In genomic region chr4:34732170-34732569, GRCh38 we compare ENCODE assay signal across 30 cellular contexts.
A peak's percentile ranks its signal among the peaks of the same experiment; 100 is the strongest.
DNase-seq lines count a peak whose midpoint lies in the region; ATAC-seq and TF ChIP-seq lines count a peak whose summit lies in the region.
"Had no signal": no experiment of that assay in that cellular context is flagged by ENCODE, and none has a peak within 500 bp of the region (broad histone marks: within the 10 kb centered on the region; RNA-seq: fewer than 3 reads in every experiment).

No MANE protein-coding gene starts in this region.

- TF ChIP-seq POLR2A in GM18505 (IDR thresholded peaks at IDR 0.05; ENCODE audit: borderline replicate concordance, extremely low read depth, insufficient read depth, insufficient read length), result no peak

- H3K4me2 ChIP-seq in OCI-LY3 (ENCODE audit: low read length), result no peak overlapping the region

- no peaks in the 10 kb centered on the region for H3K27me3 Mint-ChIP-seq in endodermal cell (ENCODE audit: insufficient read depth)
- no peaks in the 10 kb centered on the region for H3K27me3 Mint-ChIP-seq in stimulated activated naive CD8-positive, alpha-beta T cell treated with anti-CD3 and anti-CD28 coated beads, Interleukin-15, amount 100 ng/mL, for 72 hours
- H3K27me3 Mint-ChIP-seq: activated naive CD8-positive, alpha-beta T cell had no signal

- ATAC-seq in psoas muscle (no peak), GM18505 (IDR thresholded peaks at IDR 0.05; ENCODE audit: unreplicated experiment) (no peak)
- no peak for ATAC-seq in stimulated activated naive CD8-positive, alpha-beta T cell treated with anti-CD3 and anti-CD28 coated beads, Interleukin-15, amount 100 ng/mL, for 72 hours
- ATAC-seq: esophagus mucosa, left lung, Panc1, sciatic nerve had no signal

- no peaks in the 10 kb centered on the region for H3K36me3 Mint-ChIP-seq in endodermal cell (ENCODE audit: low read depth)
- H3K36me3 Mint-ChIP-seq: activated naive CD8-positive, alpha-beta T cell had no signal

- H3K4me1 Mint-ChIP-seq in endodermal cell, result peaks cover 10% of the 10 kb centered on the region
- H3K4me1 Mint-ChIP-seq in stimulated activated naive CD8-positive, alpha-beta T cell treated with anti-CD3 and anti-CD28 coated beads, Interleukin-15, amount 100 ng/mL, for 72 hours, result no peaks in the 10 kb centered on the region

- H3K79me2 ChIP-seq in OCI-LY3 (ENCODE audit: low read length), result no peaks in the 10 kb centered on the region

- no peak for DNase-seq in endodermal cell
- DNase-seq in psoas muscle, result no peak
- DNase-seq in DMS 273 (lab: John Stamatoyannopoulos, UW; ENCODE audit: unreplicated experiment), result no peak
- DNase-seq in stimulated activated naive CD8-positive, alpha-beta T cell treated with anti-CD3 and anti-CD28 coated beads, Interleukin-15, amount 100 ng/mL, for 72 hours, result no peak
- no peak for DNase-seq in A172 (ENCODE audit: low spot score)
- DNase-seq: activated CD4-positive, alpha-beta T cell treated with anti-CD3 and anti-CD28 coated beads for 48 hours; activated T-cell treated with anti-CD3 and anti-CD28 coated beads for 4 hours; DND-41; H7; islet precursor cell; KBM-7; left lung; mesendoderm; MM.1S; NCI-H1105 treated with DMSO at 0.1 percent for 48 hours; NCI-H2029 treated with DMSO at 0.1 percent for 48 hours; NCI-H69; Right ventricle myocardium superior; stimulated activated CD4-positive, alpha-beta T cell treated with anti-CD3 and anti-CD28 coated beads, Interleukin-12 subunit alpha, Interleukin-12 subunit beta, amount 100 ng/mL, for 4 hours; stimulated activated CD4-positive, alpha-beta T cell treated with anti-CD3 and anti-CD28 coated beads, Interleukin-2, amount 100 ng/mL, for 48 hours had no signal

- no peaks in the 10 kb centered on the region for H3K9me3 Mint-ChIP-seq in endodermal cell
- no peaks in the 10 kb centered on the region for H3K9me3 Mint-ChIP-seq in stimulated activated naive CD8-positive, alpha-beta T cell treated with anti-CD3 and anti-CD28 coated beads, Interleukin-15, amount 100 ng/mL, for 72 hours

- H3K4me3 ChIP-seq in OCI-LY3 (ENCODE audit: low read length), result no peak overlapping the region
- no peak overlapping the region for H3K4me3 ChIP-seq in endodermal cell (ENCODE audit: low read length)
- H3K4me3 ChIP-seq in psoas muscle, result no peak overlapping the region
- H3K4me3 ChIP-seq: left lung, tibial nerve had no signal

- H3K9me3 ChIP-seq in OCI-LY3 (ENCODE audit: insufficient read depth, low read length), result no peaks in the 10 kb centered on the region
- H3K9me3 ChIP-seq in endodermal cell (ENCODE audit: control insufficient read depth, low read length), result no peaks in the 10 kb centered on the region
- H3K9me3 ChIP-seq in psoas muscle, result no peaks in the 10 kb centered on the region
- H3K9me3 ChIP-seq: left lung, tibial nerve had no signal

- no peak overlapping the region for H3K4me3 Mint-ChIP-seq in endodermal cell
- no peak overlapping the region for H3K4me3 Mint-ChIP-seq in stimulated activated naive CD8-positive, alpha-beta T cell treated with anti-CD3 and anti-CD28 coated beads, Interleukin-15, amount 100 ng/mL, for 72 hours
- H3K4me3 Mint-ChIP-seq: activated naive CD8-positive, alpha-beta T cell; T-helper 2 cell treated with Interferon-gamma antibody and Interleukin-4, amounts not matched to agents 5 μg/mL and 100 μg/mL, for 36 hours had no signal

- no peaks in the 10 kb centered on the region for H4K20me1 ChIP-seq in OCI-LY3 (ENCODE audit: insufficient read depth, low read length)

- no peak overlapping the region for H3K9ac ChIP-seq in OCI-LY3 (ENCODE audit: low read length)
- H3K9ac ChIP-seq in endodermal cell (ENCODE audit: extremely low read depth, low read length, poor library complexity, severe bottlenecking), result no peak overlapping the region

- TF ChIP-seq CTCF in 22Rv1 (IDR thresholded peaks at IDR 0.05) (no peak), OCI-LY3 (IDR thresholded peaks at IDR 0.05; ENCODE audit: low read depth, low read length) (no peak), endodermal cell (conservative IDR thresholded peaks at IDR 0.05) (no peak), psoas muscle (IDR thresholded peaks at IDR 0.05) (no peak)

- peak overlapping the region; percentile 33 for H3K27ac Mint-ChIP-seq in endodermal cell
- H3K27ac Mint-ChIP-seq in stimulated activated naive CD8-positive, alpha-beta T cell treated with anti-CD3 and anti-CD28 coated beads, Interleukin-15, amount 100 ng/mL, for 72 hours, result no peak overlapping the region
- H3K27ac Mint-ChIP-seq: activated naive CD8-positive, alpha-beta T cell; T-helper 2 cell treated with Interferon-gamma antibody and Interleukin-4, amounts not matched to agents 5 μg/mL and 100 μg/mL, for 36 hours had no signal

- intact Hi-C loops in psoas muscle (cut with DNase I), result no loop called here

- peak overlapping the region; percentile 74 for H3K27ac ChIP-seq in 22Rv1
- no peak overlapping the region for H3K27ac ChIP-seq in OCI-LY3 (ENCODE audit: low read length)
- H3K27ac ChIP-seq in endodermal cell (ENCODE audit: low read depth, low read length), result no peak overlapping the region
- H3K27ac ChIP-seq in psoas muscle, result peak overlapping the region; percentile 76
- H3K27ac ChIP-seq: left lung, VCaP had no signal

- H3K27me3 ChIP-seq in OCI-LY3 (ENCODE audit: low read depth, low read length), result no peaks in the 10 kb centered on the region
- H3K27me3 ChIP-seq in endodermal cell (ENCODE audit: control insufficient read depth, insufficient read depth, low read length, poor library complexity, severe bottlenecking), result no peaks in the 10 kb centered on the region
- H3K27me3 ChIP-seq in psoas muscle (ENCODE audit: insufficient read depth in 3 of 3, low read length in 2 of 3), result no peaks in the 10 kb centered on the region
- H3K27me3 ChIP-seq: left lung, tibial nerve had no signal

- H2AFZ ChIP-seq in OCI-LY3 (ENCODE audit: low read depth, low read length), result 0 out of 2 replicates have a peak overlapping the region, but pooled peaks have one; percentile 60

- H3K4me1 ChIP-seq in OCI-LY3 (ENCODE audit: low read length), result peaks cover 7% of the 10 kb centered on the region
- no peaks in the 10 kb centered on the region for H3K4me1 ChIP-seq in endodermal cell (ENCODE audit: control insufficient read depth, insufficient read depth, low read length)
- H3K4me1 ChIP-seq in psoas muscle, result peaks cover 4% of the 10 kb centered on the region
- H3K4me1 ChIP-seq: left lung had no signal

- H3K36me3 ChIP-seq in OCI-LY3 (replicated peaks; ENCODE audit: low read depth, low read length), result no peaks in the 10 kb centered on the region
- no peaks in the 10 kb centered on the region for H3K36me3 ChIP-seq in endodermal cell (ENCODE audit: control insufficient read depth, insufficient read depth, low read length)
- H3K36me3 ChIP-seq in psoas muscle (ENCODE audit: insufficient read depth in 1 of 2, low read depth in 1 of 2), result no peaks in the 10 kb centered on the region
- H3K36me3 ChIP-seq: left lung, tibial nerve had no signal

Comparison
In these comparisons a context has a peak if more than half of its experiments do, and no peak if none do; other contexts are left out.
1. H3K27ac ChIP-seq: peak in 22Rv1 (single experiment) and psoas muscle (single experiment); none in OCI-LY3 (single experiment) and endodermal cell (single experiment).